In genomic region chr18:8811115-8811514, GRCh38 we compare ENCODE assay signal across 18 cellular contexts.
A peak's percentile ranks its signal among the peaks of the same experiment; 100 is the strongest.
DNase-seq lines count a peak whose midpoint lies in the region; ATAC-seq and TF ChIP-seq lines count a peak whose summit lies in the region.
"Had no signal": no experiment of that assay in that cellular context is flagged by ENCODE, and none has a peak within 500 bp of the region (broad histone marks: within the 10 kb centered on the region; RNA-seq: fewer than 3 reads in every experiment).

No MANE protein-coding gene starts in this region.

- H3K9me3 ChIP-seq in IMR-90 (ENCODE audit: control insufficient read depth, insufficient read depth, low read length) (no peaks in the 10 kb centered on the region), sigmoid colon (no peaks in the 10 kb centered on the region)
- H3K9me3 ChIP-seq: HAP-1, SK-N-SH had no signal

- no peaks in the 10 kb centered on the region for H3K9me3 Mint-ChIP-seq in effector memory CD8-positive, alpha-beta T cell
- H3K9me3 Mint-ChIP-seq in stimulated activated memory B cell treated with anti-CD40 and anti-IgM and Interleukin-4, amounts not matched to agents 10 μg/mL and 1 μg/mL and 100 μg/mL, for 72 hours: no peaks in the 10 kb centered on the region

- H2AK5ac ChIP-seq in IMR-90 (ENCODE audit: low read depth, low read length): peak overlapping the region; percentile 72

- CTCF ChIA-PET in IMR-90 (lab: Yijun Ruan, JAX): no interaction called here

- no peak for TF ChIP-seq EP300 in sigmoid colon (IDR thresholded peaks at IDR 0.05)

- H4K91ac ChIP-seq in IMR-90 (ENCODE audit: insufficient read depth, low read depth, low read length): peak overlapping the region; percentile 61

- intact Hi-C loops in IMR-90 (cut with micrococcal nuclease): no loop called here
- intact Hi-C loops in sigmoid colon (cut with DNase I): no loop called here

- peak overlapping the region; percentile 79 for H3K4ac ChIP-seq in IMR-90 (ENCODE audit: low read depth, low read length)

- H2AK9ac ChIP-seq in IMR-90 (replicated peaks; ENCODE audit: low read depth, low read length, poor library complexity): no peak overlapping the region

- peak overlapping the region; percentile 53; the same call in 1 of the 2 replicates for H2BK20ac ChIP-seq in IMR-90 (ENCODE audit: low read depth, low read length)

- in situ Hi-C loops in G401 (cut with HindIII; ENCODE audit: low sequenced_read_pairs): no loop called here
- in situ Hi-C loops in IMR-90 (cut with MboI; ENCODE audit: low sequenced_read_pairs): no loop called here

- no peak overlapping the region for H4K5ac ChIP-seq in IMR-90 (ENCODE audit: low read depth, low read length)

- no peak overlapping the region for H3K9ac ChIP-seq in IMR-90 (ENCODE audit: low read depth, low read length)
- H3K9ac ChIP-seq: SK-N-SH had no signal

- H3K27me3 ChIP-seq in IMR-90 (ENCODE audit: control insufficient read depth, insufficient read depth, low read length): no peaks in the 10 kb centered on the region
- no peaks in the 10 kb centered on the region for H3K27me3 ChIP-seq in sigmoid colon

- POLR2A ChIA-PET in IMR-90 (lab: Charles Lee; ENCODE audit: unreplicated experiment): interaction anchor here (0.6 kb wide), 1 partner anchor 10 kb away, joined by 3 read pairs; no protein-coding TSS in a partner anchor

- H3K27ac ChIP-seq in IMR-90 (ENCODE audit: insufficient read depth, low read length) (peak overlapping the region; percentile 74; the same call in 1 of the 2 replicates), sigmoid colon (peak overlapping the region in 3 of 4 donors; percentile 50 to 64 (median 62))
- H3K27ac ChIP-seq: C4-2B had no signal

- TF ChIP-seq CTCF in IMR-90 (conservative IDR thresholded peaks at IDR 0.05; ENCODE audit: low read depth, low read length) (no peak), sigmoid colon (IDR thresholded peaks at IDR 0.05) (no peak)

- peaks cover 14 to 23% of the 10 kb centered on the region in 2 donors for H3K27me3 Mint-ChIP-seq in effector memory CD8-positive, alpha-beta T cell
- no peaks in the 10 kb centered on the region for H3K27me3 Mint-ChIP-seq in stimulated activated memory B cell treated with anti-CD40 and anti-IgM and Interleukin-4, amounts not matched to agents 10 μg/mL and 1 μg/mL and 100 μg/mL, for 72 hours

- peak overlapping the region; percentile 70; the same call in 1 of the 2 replicates for H3K23ac ChIP-seq in IMR-90 (ENCODE audit: low read depth, low read length)

- no peaks in the 10 kb centered on the region for H3K36me3 Mint-ChIP-seq in effector memory CD8-positive, alpha-beta T cell (ENCODE audit: insufficient read depth)
- H3K36me3 Mint-ChIP-seq in stimulated activated memory B cell treated with anti-CD40 and anti-IgM and Interleukin-4, amounts not matched to agents 10 μg/mL and 1 μg/mL and 100 μg/mL, for 72 hours: peaks cover 10% of the 10 kb centered on the region

- H3K14ac ChIP-seq in IMR-90 (replicated peaks; ENCODE audit: low read depth, low read length): peak overlapping the region; percentile 78; the same call in 1 of the 2 replicates

- no peak for TF ChIP-seq RAD21 in IMR-90 (IDR thresholded peaks at IDR 0.05; ENCODE audit: low read length)

- H3K4me1 ChIP-seq in IMR-90 (ENCODE audit: control insufficient read depth, insufficient read depth, low read length) (peaks cover 34% of the 10 kb centered on the region), sigmoid colon (peaks cover 0 to 24% (median 17%) of the 10 kb centered on the region in 4 donors)
- H3K4me1 ChIP-seq: HAP-1 had no signal

- WGBS in IMR-90 (ENCODE audit: extremely low coverage in 2 of 2, insufficient read length in 1 of 2), 2 experiments: no CpG with 5 or more reads among the region's 6 CpGs
- WGBS in sigmoid colon, 2 donors: 77 to 78% methylated on average over 6 of the region's 6 CpGs

- H3K27ac Mint-ChIP-seq in effector memory CD8-positive, alpha-beta T cell: peak overlapping the region in 1 of 2 donors; percentile 33
- H3K27ac Mint-ChIP-seq in stimulated activated memory B cell treated with anti-CD40 and anti-IgM and Interleukin-4, amounts not matched to agents 10 μg/mL and 1 μg/mL and 100 μg/mL, for 72 hours: no peak overlapping the region

- dilution Hi-C loops in IMR-90 (cut with HindIII; ENCODE audit: low sequenced_read_pairs, unreplicated experiment): no loop called here

- peak overlapping the region; percentile 84 for H2BK120ac ChIP-seq in IMR-90 (ENCODE audit: low read depth, low read length)

- peak overlapping the region; percentile 15; the same call in 1 of the 3 replicates for H2BK15ac ChIP-seq in IMR-90 (ENCODE audit: low read depth, low read length)

- H3K4me3 ChIP-seq in IMR-90 (ENCODE audit: insufficient read depth, low read depth, low read length) (no peak overlapping the region), sigmoid colon (no peak overlapping the region)
- H3K4me3 ChIP-seq: HAP-1 had no signal

- H3K36me3 ChIP-seq in IMR-90 (ENCODE audit: control insufficient read depth, insufficient read depth, low read length): peaks cover 53% of the 10 kb centered on the region
- H3K36me3 ChIP-seq in sigmoid colon: peaks cover 0 to 69% (median 13%) of the 10 kb centered on the region in 4 donors

- H4K20me1 ChIP-seq in IMR-90 (ENCODE audit: insufficient read depth, low read length): no peaks in the 10 kb centered on the region

- peaks cover 38% of the 10 kb centered on the region for H3K9me1 ChIP-seq in IMR-90 (ENCODE audit: insufficient read depth, low read length)

- H2AFZ ChIP-seq in IMR-90 (replicated peaks; ENCODE audit: low read length, poor library complexity): no peak overlapping the region

- BruUV-seq in IMR-90 (replicated peaks; lab: Mats Ljungman, UMichigan): no TSS peak

- H3K56ac ChIP-seq in IMR-90 (ENCODE audit: extremely low read depth, insufficient read depth, low read length): no peak overlapping the region

- peak overlapping the region in 1 of 2 donors; percentile 19 for H3K4me3 Mint-ChIP-seq in effector memory CD8-positive, alpha-beta T cell
- H3K4me3 Mint-ChIP-seq in stimulated activated memory B cell treated with anti-CD40 and anti-IgM and Interleukin-4, amounts not matched to agents 10 μg/mL and 1 μg/mL and 100 μg/mL, for 72 hours: no peak overlapping the region

- TF ChIP-seq POLR2A in IMR-90 (IDR thresholded peaks at IDR 0.05; ENCODE audit: low read depth, low read length): no peak
- no peak for TF ChIP-seq POLR2A in sigmoid colon (IDR thresholded peaks at IDR 0.05)

- peak; percentile 59 for DNase-seq in G401 (ENCODE audit: low spot score)
- no peak for DNase-seq in IMR-90
- no peak for DNase-seq in effector memory CD8-positive, alpha-beta T cell
- DNase-seq in sigmoid colon: no peak
- DNase-seq in hippocampal formation (lab: John Stamatoyannopoulos, UW): no peak
- DNase-seq: ACHN, GDM1, KBM-7, MV-4-11, NCI-H1694 treated with DMSO at 0.1 percent for 48 hours, NCI-H510A, NCI-H774, SHP77 treated with DMSO at 0.1 percent for 48 hours, SK-N-SH had no signal

- no peak overlapping the region for H3K18ac ChIP-seq in IMR-90 (ENCODE audit: low read depth, low read length)

- peaks cover 14 to 18% of the 10 kb centered on the region in 2 donors for H3K4me1 Mint-ChIP-seq in effector memory CD8-positive, alpha-beta T cell (ENCODE audit: low read depth in 2 of 2)
- H3K4me1 Mint-ChIP-seq in stimulated activated memory B cell treated with anti-CD40 and anti-IgM and Interleukin-4, amounts not matched to agents 10 μg/mL and 1 μg/mL and 100 μg/mL, for 72 hours: peaks cover 6% of the 10 kb centered on the region

- H4K8ac ChIP-seq in IMR-90 (ENCODE audit: low read depth in 2 of 2, low read length in 2 of 2): peak overlapping the region in 1 of 2 experiments; percentile 52; a peak in 2 of 4 replicates

- no peak overlapping the region for H3K4me2 ChIP-seq in IMR-90 (ENCODE audit: low read depth, low read length)
- H3K4me2 ChIP-seq: SK-N-SH had no signal

- H3K79me1 ChIP-seq in IMR-90 (ENCODE audit: low read depth in 1 of 2, low read length in 2 of 2): peaks cover 18 to 62% of the 10 kb centered on the region in 2 experiments

- H2BK5ac ChIP-seq in IMR-90 (ENCODE audit: low read depth, low read length, poor library complexity, severe bottlenecking): peak overlapping the region; percentile 80

- ATAC-seq in IMR-90 (ENCODE audit: low read depth) (no peak), GM21526 (IDR thresholded peaks at IDR 0.05; ENCODE audit: low FRiP score, unreplicated experiment) (no peak)
- peak; percentile 33 for ATAC-seq in effector memory CD8-positive, alpha-beta T cell (replicated peaks)
- ATAC-seq in stimulated activated memory B cell treated with anti-CD40 and anti-IgM and Interleukin-4, amounts not matched to agents 10 μg/mL and 1 μg/mL and 100 μg/mL, for 72 hours: no peak

TF ChIP-seq in IMR-90, 13 proteins besides CTCF, POLR2A, EP300 and RAD21 (continues in another document):
- TF ChIP-seq MAFK (IDR thresholded peaks at IDR 0.05; ENCODE audit: low read depth, low read length) (no peak), CEBPB (IDR thresholded peaks at IDR 0.05; ENCODE audit: low read depth, low read length) (no peak), MXI1 (IDR thresholded peaks at IDR 0.05; ENCODE audit: borderline replicate concordance, low read depth, low read length) (no peak), RFX5 (IDR thresholded peaks at IDR 0.05; ENCODE audit: low read depth, low read length) (no peak), USF2 (IDR thresholded peaks at IDR 0.05; ENCODE audit: low read depth, low read length) (no peak), SMC3 (IDR thresholded peaks at IDR 0.05; ENCODE audit: low read depth, low read length) (no peak), FOS (IDR thresholded peaks at IDR 0.05; ENCODE audit: low read depth, low read length) (no peak), BHLHE40 (IDR thresholded peaks at IDR 0.05; ENCODE audit: low read depth, low read length) (no peak), RCOR1 (IDR thresholded peaks at IDR 0.05; ENCODE audit: insufficient replicate concordance, low read length) (no peak), NFE2L2 (IDR thresholded peaks at IDR 0.05; ENCODE audit: low read depth, low read length) (no peak)
- TF ChIP-seq, protein P1, sequence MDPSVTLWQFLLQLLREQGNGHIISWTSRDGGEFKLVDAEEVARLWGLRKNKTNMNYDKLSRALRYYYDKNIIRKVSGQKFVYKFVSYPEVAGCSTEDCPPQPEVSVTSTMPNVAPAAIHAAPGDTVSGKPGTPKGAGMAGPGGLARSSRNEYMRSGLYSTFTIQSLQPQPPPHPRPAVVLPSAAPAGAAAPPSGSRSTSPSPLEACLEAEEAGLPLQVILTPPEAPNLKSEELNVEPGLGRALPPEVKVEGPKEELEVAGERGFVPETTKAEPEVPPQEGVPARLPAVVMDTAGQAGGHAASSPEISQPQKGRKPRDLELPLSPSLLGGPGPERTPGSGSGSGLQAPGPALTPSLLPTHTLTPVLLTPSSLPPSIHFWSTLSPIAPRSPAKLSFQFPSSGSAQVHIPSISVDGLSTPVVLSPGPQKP (IDR thresholded peaks at IDR 0.05; ENCODE audit: borderline replicate concordance, low read depth, low read length): no peak
